Comparison of ENCODE assay signal across 22 cellular contexts in the genomic region with DNA sequence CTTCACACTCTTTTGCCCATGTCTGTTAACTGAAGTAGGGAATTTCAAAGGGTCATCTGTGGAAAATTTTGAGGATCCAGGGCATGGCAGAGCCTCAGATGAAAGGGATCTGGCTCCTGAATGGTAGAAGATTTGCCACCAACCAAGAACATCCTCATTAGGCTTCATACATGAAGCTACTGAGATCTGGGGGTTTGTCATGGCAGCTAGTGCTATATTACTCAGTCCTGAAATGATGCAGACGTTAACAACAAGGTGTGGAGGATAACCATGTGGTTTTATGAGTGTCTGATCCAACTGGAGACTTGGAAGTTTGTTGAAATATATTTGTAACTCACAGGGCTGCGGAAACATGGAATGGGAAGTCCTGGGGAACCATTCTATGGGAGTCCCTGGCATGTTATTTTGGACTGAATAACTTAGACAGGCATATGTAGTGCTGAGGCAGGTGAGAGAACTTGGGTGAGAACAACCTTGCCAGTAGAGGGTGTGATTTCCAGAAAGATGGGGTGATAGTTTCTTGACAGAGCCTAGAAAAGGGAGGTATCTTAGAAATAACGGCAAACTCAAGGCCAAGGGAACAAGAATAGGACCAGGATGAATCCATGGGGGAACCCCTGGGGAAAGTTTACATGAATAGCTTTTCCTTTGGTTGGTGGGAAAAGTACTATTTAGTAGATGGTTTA.
"Had no signal": no experiment of that assay in that cellular context is flagged by ENCODE, and none has a peak within 500 bp of the region (broad histone marks: within the 10 kb centered on the region; RNA-seq: fewer than 3 reads in every experiment).

No MANE protein-coding gene starts in this region.

- H3K27me3 ChIP-seq: body of pancreas, pancreas, tibial nerve, vagina had no signal

- H3K36me3 ChIP-seq: pancreas, tibial nerve, vagina, WERI-Rb-1 had no signal

- H3K27ac Mint-ChIP-seq: activated CD8-positive, alpha-beta T cell treated with anti-CD3 and anti-CD28 coated beads for 36 hours; activated naive CD8-positive, alpha-beta T cell; immature natural killer cell; T-helper 17 cell had no signal

- H3K4me1 Mint-ChIP-seq: central memory CD8-positive, alpha-beta T cell; immature natural killer cell; neural crest cell; T-helper 17 cell had no signal

- H3K4me3 Mint-ChIP-seq: activated CD8-positive, alpha-beta T cell treated with anti-CD3 and anti-CD28 coated beads for 36 hours; activated naive CD8-positive, alpha-beta T cell; activated T-cell treated with anti-CD3 and anti-CD28 coated beads, Interleukin-2, amount 50 U/mL, for 4 hours; central memory CD8-positive, alpha-beta T cell; immature natural killer cell; neural crest cell; T-helper 17 cell had no signal

- DNase-seq: activated CD4-positive, alpha-beta T cell treated with anti-CD3 and anti-CD28 coated beads for 4 hours; activated CD8-positive, alpha-beta T cell treated with anti-CD3 and anti-CD28 coated beads for 36 hours; activated gamma-delta T cell; activated T-cell treated with anti-CD3 and anti-CD28 coated beads, Interleukin-2, amount 50 U/mL, for 4 hours; amniotic stem cell; body of pancreas; cortex of kidney; effector CD4-positive, alpha-beta T cell; head of caudate nucleus; immature natural killer cell; midbrain; pancreas; stimulated activated CD4-positive, alpha-beta T cell treated with anti-CD3 and anti-CD28 coated beads, Interleukin-12 subunit alpha, Interleukin-12 subunit beta, amount 100 ng/mL, for 4 hours; stimulated activated CD4-positive, alpha-beta T cell treated with anti-CD3 and anti-CD28 coated beads, Interleukin-2, amount 100 ng/mL, for 24 hours; T-helper 17 cell; WERI-Rb-1 had no signal

- H3K9me3 Mint-ChIP-seq: activated CD8-positive, alpha-beta T cell treated with anti-CD3 and anti-CD28 coated beads for 36 hours; central memory CD8-positive, alpha-beta T cell; immature natural killer cell; neural crest cell had no signal

- FAIRE-seq: frontal cortex, pancreas had no signal

- H3K4me3 ChIP-seq: body of pancreas, pancreas, tibial nerve, vagina had no signal

- H3K4me1 ChIP-seq: body of pancreas, pancreas, tibial nerve, vagina had no signal

- ATAC-seq: activated CD8-positive, alpha-beta T cell treated with anti-CD3 and anti-CD28 coated beads for 36 hours; body of pancreas; pancreas; T-helper 17 cell had no signal

- H3K9me3 ChIP-seq: body of pancreas, pancreas, tibial nerve, vagina had no signal

- H3K27ac ChIP-seq: body of pancreas, pancreas, tibial nerve, vagina, WERI-Rb-1 had no signal

- H3K36me3 Mint-ChIP-seq: activated naive CD8-positive, alpha-beta T cell had no signal
